8 cellular contexts compared by ENCODE assay signal in the genomic region with DNA sequence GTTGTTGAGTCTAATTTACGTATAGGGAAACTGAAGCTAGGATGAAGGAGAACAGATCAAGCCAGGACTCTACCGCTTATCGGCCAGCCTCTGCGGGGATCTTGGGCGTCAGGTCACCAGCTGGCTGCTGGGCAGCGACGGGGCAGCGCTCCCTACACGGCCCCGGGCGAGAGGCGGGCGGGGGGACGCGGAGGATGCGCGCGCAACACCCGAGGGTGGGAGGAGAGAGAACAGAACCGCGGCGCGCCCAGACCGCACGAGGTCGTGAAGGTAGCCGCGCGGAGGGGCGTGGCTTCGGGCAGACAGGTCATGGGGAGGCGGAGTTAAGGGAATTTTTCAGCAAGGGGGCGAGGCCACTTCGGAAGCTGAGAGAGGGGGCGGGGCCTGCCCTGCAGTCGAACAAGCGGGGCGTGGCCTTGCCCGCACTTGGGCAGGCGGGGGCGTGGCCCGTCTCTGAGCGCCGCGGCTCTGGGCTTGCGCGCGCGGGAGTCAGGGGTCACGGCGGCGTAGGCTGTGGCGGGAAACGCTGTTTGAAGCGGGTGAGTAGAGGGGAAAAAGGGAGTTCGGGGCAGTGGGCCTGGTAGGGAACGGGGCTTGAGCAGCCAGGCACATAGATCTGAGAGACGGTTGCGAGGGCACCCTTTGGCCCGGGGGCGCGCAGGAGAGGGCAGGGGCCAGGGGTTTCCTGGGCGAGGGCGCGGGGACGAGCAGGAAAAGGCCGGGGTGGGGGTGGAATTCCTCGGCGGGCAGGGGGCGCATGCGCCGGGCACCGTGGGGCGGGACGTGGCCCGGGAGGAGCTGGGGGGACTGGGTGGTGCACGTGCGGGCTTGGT. TPM values are rescaled to one million over a fixed set of nuclear protein-coding genes. Genes with fewer than 3 reads are reported as not detected.
A peak's percentile ranks its signal among the peaks of the same experiment; 100 is the strongest.
DNase-seq lines count a peak whose midpoint lies in the region; ATAC-seq and TF ChIP-seq lines count a peak whose summit lies in the region.

A gene (plus strand): TSS at position 496 of the 833 bp plus-strand sequence. CDS start 14,505 bp downstream, outside the sequence.

- H3K27ac Mint-ChIP-seq in activated T-helper 2 cell treated with anti-CD3 and anti-CD28 coated beads, Interferon-gamma antibody, Interleukin-2, Interleukin-4, amounts not matched to agents 10 μg/mL and 5 μg/mL and 100 μg/mL, durations not matched to agents 14 hours and 24 hours and 36 hours = peak within 1 kb of the TSS; percentile 96
- H3K27ac Mint-ChIP-seq in natural killer cell = peak within 1 kb of the TSS; percentile 94 to 97

- DNase-seq in Daoy (ENCODE audit: low read depth) (peak; percentile 99), H4 (ENCODE audit: low spot score) (peak; percentile 100), LoVo (ENCODE audit: low spot score) (peak; percentile 100), RWPE2 (ENCODE audit: low spot score) (peak; percentile 97), fibroblast of mammary gland (ENCODE audit: low read depth) (peak; percentile 95), natural killer cell (peak; percentile 98)
- DNase-seq in activated T-helper 2 cell treated with anti-CD3 and anti-CD28 coated beads, Interferon-gamma antibody, Interleukin-2, Interleukin-4, amounts not matched to agents 10 μg/mL and 5 μg/mL and 100 μg/mL, durations not matched to agents 14 hours and 24 hours and 36 hours (ENCODE audit: low spot score) = peak; percentile 99
- peak; percentile 99 for DNase-seq in stimulated activated naive CD4-positive, alpha-beta T cell treated with Interleukin-2 at 50 U/mL for 16 hours (lab: John Stamatoyannopoulos, UW)

- intact Hi-C loops in activated T-helper 2 cell treated with anti-CD3 and anti-CD28 coated beads, Interferon-gamma antibody, Interleukin-2, Interleukin-4, amounts not matched to agents 10 μg/mL and 5 μg/mL and 100 μg/mL, durations not matched to agents 14 hours and 24 hours and 36 hours (cut with micrococcal nuclease) = loop anchor here (1.0 to 2.0 kb wide), 3 partner anchors 8 to 127 kb away; a partner anchor contains a TSS
- intact Hi-C loops in natural killer cell (cut with micrococcal nuclease) = loop anchor here (1.0 kb wide), 1 partner anchor 8 kb away; a partner anchor contains a TSS

- peak within 1 kb of the TSS; percentile 99 for H3K4me3 Mint-ChIP-seq in activated T-helper 2 cell treated with anti-CD3 and anti-CD28 coated beads, Interferon-gamma antibody, Interleukin-2, Interleukin-4, amounts not matched to agents 10 μg/mL and 5 μg/mL and 100 μg/mL, durations not matched to agents 14 hours and 24 hours and 36 hours (ENCODE audit: low read depth)
- peak within 1 kb of the TSS; percentile 98 for H3K4me3 Mint-ChIP-seq in natural killer cell

- H3K9me3 Mint-ChIP-seq in activated T-helper 2 cell treated with anti-CD3 and anti-CD28 coated beads, Interferon-gamma antibody, Interleukin-2, Interleukin-4, amounts not matched to agents 10 μg/mL and 5 μg/mL and 100 μg/mL, durations not matched to agents 14 hours and 24 hours and 36 hours = no peaks in the 10 kb centered on the region
- no peaks in the 10 kb centered on the region for H3K9me3 Mint-ChIP-seq in natural killer cell

- no peaks in the 10 kb centered on the region for H3K4me1 ChIP-seq in RWPE2 (ENCODE audit: insufficient read depth, poor library complexity, severe bottlenecking)

- no peaks in the 10 kb centered on the region for H3K9me3 ChIP-seq in RWPE2 (ENCODE audit: severe bottlenecking)

- H3K27me3 ChIP-seq in RWPE2 (ENCODE audit: insufficient read depth, poor library complexity, severe bottlenecking) = no peaks in the 10 kb centered on the region

- H3K4me3 ChIP-seq in RWPE2 (ENCODE audit: severe bottlenecking) = peak within 1 kb of the TSS; percentile 61
- peak within 1 kb of the TSS; percentile 71 for H3K4me3 ChIP-seq in fibroblast of mammary gland (ENCODE audit: control insufficient read depth, low read depth, low read length)

- H3K27me3 Mint-ChIP-seq in activated T-helper 2 cell treated with anti-CD3 and anti-CD28 coated beads, Interferon-gamma antibody, Interleukin-2, Interleukin-4, amounts not matched to agents 10 μg/mL and 5 μg/mL and 100 μg/mL, durations not matched to agents 14 hours and 24 hours and 36 hours (ENCODE audit: low read depth) = no peaks in the 10 kb centered on the region
- H3K27me3 Mint-ChIP-seq in natural killer cell (ENCODE audit: low read depth in 2 of 2) = no peaks in the 10 kb centered on the region

- H3K36me3 Mint-ChIP-seq in activated T-helper 2 cell treated with anti-CD3 and anti-CD28 coated beads, Interferon-gamma antibody, Interleukin-2, Interleukin-4, amounts not matched to agents 10 μg/mL and 5 μg/mL and 100 μg/mL, durations not matched to agents 14 hours and 24 hours and 36 hours (ENCODE audit: low read depth) = peaks cover 51% of the 10 kb centered on the region
- H3K36me3 Mint-ChIP-seq in natural killer cell = no peaks in the 10 kb centered on the region

- ATAC-seq in RWPE2 (ENCODE audit: low read depth) (peak; percentile 80), natural killer cell (peak; percentile 88 to 98 (median 94))

- peak within 1 kb of the TSS; percentile 47 for H3K27ac ChIP-seq in RWPE2 (ENCODE audit: poor library complexity, severe bottlenecking)

- peaks cover 36% of the 10 kb centered on the region for H3K36me3 ChIP-seq in RWPE2 (ENCODE audit: low read depth)

- TF ChIP-seq CTCF in RWPE2 (IDR thresholded peaks at IDR 0.05; ENCODE audit: poor library complexity, severe bottlenecking) (no peak), fibroblast of mammary gland (conservative IDR thresholded peaks at IDR 0.05; ENCODE audit: control insufficient read depth, insufficient read depth, low read depth, low read length) (no peak), natural killer cell (IDR thresholded peaks at IDR 0.05) (no peak)

- H3K4me1 Mint-ChIP-seq in activated T-helper 2 cell treated with anti-CD3 and anti-CD28 coated beads, Interferon-gamma antibody, Interleukin-2, Interleukin-4, amounts not matched to agents 10 μg/mL and 5 μg/mL and 100 μg/mL, durations not matched to agents 14 hours and 24 hours and 36 hours (ENCODE audit: low read depth) = peaks cover 28% of the 10 kb centered on the region
- peaks cover 27 to 38% of the 10 kb centered on the region in 2 donors for H3K4me1 Mint-ChIP-seq in natural killer cell

RNA-seq across cellular contexts. Expression of the gene that starts here (rescaled TPM):
- 84.5 and 99.5 TPM in 2 replicates for total RNA-seq in Daoy (2014; rRNA removed; shearing (Covaris generic))
- total RNA-seq in H4 (2014; rRNA removed; shearing (Covaris generic)) = 45.8 and 58.6 TPM in 2 replicates
- 153 and 162 TPM in 2 replicates for total RNA-seq in activated T-helper 2 cell treated with anti-CD3 and anti-CD28 coated beads, Interferon-gamma antibody, Interleukin-2, Interleukin-4, amounts not matched to agents 10 μg/mL and 5 μg/mL and 100 μg/mL, durations not matched to agents 14 hours and 24 hours and 36 hours
- 10 to 100 TPM; 26.1 to 32.0 (median 30.2) TPM for total RNA-seq in natural killer cell

Comparison
In these comparisons a context has a peak if more than half of its experiments do, and no peak if none do; other contexts are left out.
1. Peak in every context shown above with its lines: DNase-seq, ATAC-seq, H3K4me3 ChIP-seq and H3K27ac ChIP-seq.